1 cellular context compared by ENCODE assay signal in genomic region chr6:41719796-41720620, GRCh38.
A peak's percentile ranks its signal among the peaks of the same experiment; 100 is the strongest.
TF ChIP-seq lines count a peak whose summit lies in the region.

No MANE protein-coding gene starts in this region.

TF ChIP-seq in GM12878, 131 proteins besides CTCF, POLR2A, EP300 and RAD21 (continues in another document):
- no peak for TF ChIP-seq ZNF622 (IDR thresholded peaks at IDR 0.05)
- 0 out of 4 replicates have a peak, but pooled peaks of 1 of the 2 experiments have one; percentile 4 for TF ChIP-seq BHLHE40 (IDR thresholded peaks at IDR 0.05; ENCODE audit: borderline replicate concordance in 1 of 2, low read depth in 2 of 2, low read length in 1 of 2)
- no peak for TF ChIP-seq ZNF592 (IDR thresholded peaks at IDR 0.05)
- no peak for TF ChIP-seq EED (IDR thresholded peaks at IDR 0.05; ENCODE audit: low read depth)
- no peak for TF ChIP-seq NRF1 (conservative IDR thresholded peaks at IDR 0.05; ENCODE audit: low read depth, low read length)
- no peak for TF ChIP-seq NFXL1 (IDR thresholded peaks at IDR 0.05; ENCODE audit: borderline replicate concordance)
- TF ChIP-seq MYB (IDR thresholded peaks at IDR 0.05; ENCODE audit: borderline replicate concordance, low read depth, low read length), result no peak
- TF ChIP-seq POLR2AphosphoS5 (IDR thresholded peaks at IDR 0.05; ENCODE audit: low read length), result peak; percentile 56; the same call in 1 of the 2 replicates
- TF ChIP-seq CBFB (IDR thresholded peaks at IDR 0.05; ENCODE audit: low read depth), result no peak
- TF ChIP-seq MAX (IDR thresholded peaks at IDR 0.05; ENCODE audit: low read depth, low read length), result no peak
- TF ChIP-seq TCF12 (IDR thresholded peaks at IDR 0.05; ENCODE audit: low read depth, low read length), result 0 out of 2 replicates have a peak, but pooled peaks have one; percentile 14
- no peak for TF ChIP-seq SRF (IDR thresholded peaks at IDR 0.05; ENCODE audit: low read depth in 2 of 2, low read length in 2 of 2)
- peak; percentile 59; the same call in 1 of the 2 replicates for TF ChIP-seq MLLT1 (IDR thresholded peaks at IDR 0.05)
- no peak for TF ChIP-seq BRCA1 (IDR thresholded peaks at IDR 0.05; ENCODE audit: low read depth, low read length)
- peak; percentile 79 for TF ChIP-seq NR2C1 (IDR thresholded peaks at IDR 0.05)
- 0 out of 2 replicates have a peak, but pooled peaks have one; percentile 16 for TF ChIP-seq NBN (IDR thresholded peaks at IDR 0.05)
- TF ChIP-seq IKZF1 (conservative IDR thresholded peaks at IDR 0.05), result peak; percentile 63; the same call in 1 of the 2 replicates
- no peak for TF ChIP-seq CHD4 (IDR thresholded peaks at IDR 0.05)
- no peak for TF ChIP-seq JUND (IDR thresholded peaks at IDR 0.05; ENCODE audit: low read depth, low read length)
- 0 out of 2 replicates have a peak, but pooled peaks have one; percentile 27 for TF ChIP-seq ATF7 (IDR thresholded peaks at IDR 0.05; ENCODE audit: low read depth)
- peak; percentile 33; the same call in 1 of the 2 replicates for TF ChIP-seq DPF2 (IDR thresholded peaks at IDR 0.05)
- TF ChIP-seq POLR2AphosphoS2 (IDR thresholded peaks at IDR 0.05; ENCODE audit: low read depth, low read length), result no peak
- TF ChIP-seq E2F8 (IDR thresholded peaks at IDR 0.05; ENCODE audit: low read depth, partially characterized antibody), result no peak
- TF ChIP-seq SKIL (IDR thresholded peaks at IDR 0.05; ENCODE audit: low read depth, poor library complexity, severe bottlenecking), result no peak
- peak; percentile 33; the same call in 1 of the 2 replicates for TF ChIP-seq ZNF687 (IDR thresholded peaks at IDR 0.05)
- TF ChIP-seq NKRF (conservative IDR thresholded peaks at IDR 0.05), result no peak
- no peak for TF ChIP-seq E4F1 (IDR thresholded peaks at IDR 0.05; ENCODE audit: borderline replicate concordance, partially characterized antibody)
- no peak for TF ChIP-seq SMARCA5 (IDR thresholded peaks at IDR 0.05)
- no peak for TF ChIP-seq CHD1 (IDR thresholded peaks at IDR 0.05; ENCODE audit: low read depth, low read length)
- TF ChIP-seq SUZ12 (IDR thresholded peaks at IDR 0.05; ENCODE audit: unreplicated experiment), result no peak
- TF ChIP-seq ZBTB4 (CRISPR knock-in tag; IDR thresholded peaks at IDR 0.05), result no peak
- 0 out of 2 replicates have a peak, but pooled peaks have one; percentile 29 for TF ChIP-seq GATAD2B (conservative IDR thresholded peaks at IDR 0.05; ENCODE audit: low read depth)
